1 cellular context compared by ENCODE assay signal in genomic region chr11:35014352-35014751, GRCh38.
TF ChIP-seq lines count a peak whose summit lies in the region.

No MANE protein-coding gene starts in this region.

TF ChIP-seq in SK-N-SH treated with all-trans-retinoic acid at 6 μM for 48 hours, 23 proteins besides CTCF, POLR2A, EP300 and RAD21 (continued from another document):
- TF ChIP-seq CSRNP3 (CRISPR knock-in tag; IDR thresholded peaks at IDR 0.05) (no peak), ESRRG (CRISPR knock-in tag; IDR thresholded peaks at IDR 0.05) (no peak), TCF4 (CRISPR knock-in tag; IDR thresholded peaks at IDR 0.05; ENCODE audit: borderline replicate concordance) (no peak), TOX (CRISPR knock-in tag; IDR thresholded peaks at IDR 0.05; ENCODE audit: borderline replicate concordance) (no peak), ZNF8 (CRISPR knock-in tag; IDR thresholded peaks at IDR 0.05) (no peak), ZNF70 (CRISPR knock-in tag; IDR thresholded peaks at IDR 0.05) (no peak), RARB (CRISPR knock-in tag; IDR thresholded peaks at IDR 0.05) (no peak)
- TF ChIP-seq, protein P1, sequence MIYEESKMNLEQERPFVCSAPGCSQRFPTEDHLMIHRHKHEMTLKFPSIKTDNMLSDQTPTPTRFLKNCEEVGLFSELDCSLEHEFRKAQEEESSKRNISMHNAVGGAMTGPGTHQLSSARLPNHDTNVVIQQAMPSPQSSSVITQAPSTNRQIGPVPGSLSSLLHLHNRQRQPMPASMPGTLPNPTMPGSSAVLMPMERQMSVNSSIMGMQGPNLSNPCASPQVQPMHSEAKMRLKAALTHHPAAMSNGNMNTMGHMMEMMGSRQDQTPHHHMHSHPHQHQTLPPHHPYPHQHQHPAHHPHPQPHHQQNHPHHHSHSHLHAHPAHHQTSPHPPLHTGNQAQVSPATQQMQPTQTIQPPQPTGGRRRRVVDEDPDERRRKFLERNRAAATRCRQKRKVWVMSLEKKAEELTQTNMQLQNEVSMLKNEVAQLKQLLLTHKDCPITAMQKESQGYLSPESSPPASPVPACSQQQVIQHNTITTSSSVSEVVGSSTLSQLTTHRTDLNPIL (CRISPR knock-in tag; IDR thresholded peaks at IDR 0.05; ENCODE audit: low read depth), result no peak
